8 cellular contexts compared by ENCODE assay signal in the genomic region with DNA sequence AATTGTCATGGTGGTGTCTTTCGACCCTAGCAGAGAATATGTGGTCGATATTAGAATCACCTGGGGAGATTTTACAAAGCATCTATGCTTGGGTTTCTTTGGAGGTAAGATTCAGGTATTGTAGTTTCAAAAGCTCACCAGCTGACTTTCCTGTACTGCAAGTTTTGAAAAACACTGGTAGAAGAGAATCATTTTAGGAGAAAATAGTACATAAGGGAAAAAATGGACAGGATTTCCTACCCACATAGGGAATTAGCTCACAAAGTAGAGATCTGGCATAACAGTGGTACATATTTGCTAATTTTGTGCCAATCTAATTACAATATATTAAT. TPM values are rescaled to one million over a fixed set of nuclear protein-coding genes. Genes with fewer than 3 reads are reported as not detected.
DNase-seq lines count a peak whose midpoint lies in the region; ATAC-seq and TF ChIP-seq lines count a peak whose summit lies in the region.

No MANE protein-coding gene starts in this region.

- no peaks in the 10 kb centered on the region for H3K79me2 ChIP-seq in osteoblast (ENCODE audit: insufficient read depth, low read length)

- TF ChIP-seq CTCF in GM06990 (IDR thresholded peaks at IDR 0.05; ENCODE audit: insufficient read depth, low read length, poor library complexity, severe bottlenecking) (no peak), choroid plexus epithelial cell (conservative IDR thresholded peaks at IDR 0.05; ENCODE audit: low read depth, low read length) (no peak), osteoblast (IDR thresholded peaks at IDR 0.05; ENCODE audit: extremely low read depth, low read depth, low read length) (no peak)

- H3K27ac ChIP-seq in osteoblast (ENCODE audit: low read depth, low read length) = no peak overlapping the region

- DNase-seq in GM06990 (ENCODE audit: extremely low read depth, insufficient read length) (no peak), choroid plexus epithelial cell (ENCODE audit: low read depth) (no peak), osteoblast (ENCODE audit: insufficient read length, low spot score, missing footprints) (no peak), COR-L47 (lab: John Stamatoyannopoulos, UW) (no peak), amygdala (lab: John Stamatoyannopoulos, UW) (no peak), NCI-H146 treated with DMSO at 0.1 percent for 48 hours (lab: John Stamatoyannopoulos, UW; ENCODE audit: unreplicated experiment) (no peak)
- DNase-seq in Jurkat, Clone E6-1 (ENCODE audit: low read depth, low spot score) = no peak

- ATAC-seq in GM21529 (IDR thresholded peaks at IDR 0.05; ENCODE audit: unreplicated experiment) = no peak

- H3K9me3 ChIP-seq in osteoblast (ENCODE audit: low read depth, low read length) = no peaks in the 10 kb centered on the region

- H3K4me3 ChIP-seq in GM06990 (replicated peaks; ENCODE audit: low read depth, low read length) (peak overlapping the region; percentile 52), choroid plexus epithelial cell (ENCODE audit: low read depth, low read length) (peak overlapping the region; percentile 64), osteoblast (ENCODE audit: insufficient read depth, low read length) (peak overlapping the region; percentile 91)
- H3K4me3 ChIP-seq in Jurkat, Clone E6-1 (ENCODE audit: low read length) = peak overlapping the region; percentile 59

- H3K4me2 ChIP-seq in osteoblast (ENCODE audit: insufficient read depth, low read length) = peak overlapping the region; percentile 94

- peak overlapping the region; percentile 88 for H2AFZ ChIP-seq in osteoblast (ENCODE audit: low read length)

- H3K27me3 ChIP-seq in GM06990 (replicated peaks; ENCODE audit: control insufficient read depth, insufficient read depth, low read length) = no peaks in the 10 kb centered on the region
- H3K27me3 ChIP-seq in osteoblast (ENCODE audit: insufficient read depth, low read length) = no peaks in the 10 kb centered on the region

- no peaks in the 10 kb centered on the region for H4K20me1 ChIP-seq in osteoblast (ENCODE audit: insufficient read depth, low read length)

- H3K4me1 ChIP-seq in osteoblast (ENCODE audit: insufficient read depth, low read length) = peaks cover 6% of the 10 kb centered on the region

- H3K36me3 ChIP-seq in GM06990 (ENCODE audit: control insufficient read depth, insufficient read depth, low read length) = no peaks in the 10 kb centered on the region
- H3K36me3 ChIP-seq in osteoblast (ENCODE audit: insufficient read depth, low read length) = no peaks in the 10 kb centered on the region

RNA-seq across cellular contexts. Expression of a gene that starts 27.4 kb away (rescaled TPM):
- 25.6 TPM for polyA plus RNA-seq in Jurkat, Clone E6-1 (2012; ENCODE audit: insufficient read depth, insufficient read length)
- total RNA-seq in osteoblast = 11.2 and 11.6 TPM in 2 replicates

RNA-seq across cellular contexts. Expression of a gene that starts 31.2 kb away (rescaled TPM):
- 84.0 TPM for polyA plus RNA-seq in Jurkat, Clone E6-1 (2012; ENCODE audit: insufficient read depth, insufficient read length)
- 62.2 and 64.5 TPM in 2 replicates for total RNA-seq in osteoblast
